In the genomic region with DNA sequence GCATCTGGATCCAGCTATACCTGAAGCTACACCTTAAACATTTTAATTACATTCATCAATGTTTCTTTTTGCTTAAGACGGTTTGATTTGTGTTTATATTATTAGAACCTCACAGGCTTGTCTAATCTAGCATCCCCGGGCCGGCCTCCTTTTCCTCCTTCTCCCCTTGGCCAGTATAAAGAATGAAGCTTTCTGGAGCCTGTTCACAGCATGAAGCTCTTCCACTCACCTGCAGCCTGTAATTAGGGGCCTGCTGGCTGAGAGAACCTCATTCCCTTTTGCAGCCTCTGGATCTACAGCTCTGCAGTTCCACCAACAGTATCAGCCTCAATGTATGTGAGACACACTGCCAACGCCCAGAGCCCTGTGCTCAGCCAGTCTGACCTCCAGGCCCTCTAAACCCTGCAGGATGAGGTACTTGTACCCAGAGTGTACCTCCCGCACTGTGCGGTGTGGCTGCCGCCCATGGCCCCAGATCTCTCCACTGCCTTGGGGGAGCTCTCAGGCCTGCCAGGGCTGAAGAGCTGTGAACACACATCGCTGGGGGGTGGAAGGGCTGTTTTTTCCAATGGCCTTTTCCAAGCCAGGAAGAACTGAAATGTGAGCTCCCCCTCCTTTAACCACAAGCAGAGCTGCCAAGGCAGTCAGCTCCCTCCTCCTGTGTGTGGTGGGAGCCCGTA, we compare ENCODE assay signal across 2 cellular contexts.
TF ChIP-seq lines count a peak whose summit lies in the region.

No MANE protein-coding gene starts in this region.

TF ChIP-seq in HepG2, 621 proteins besides CTCF, POLR2A, EP300 and RAD21 (continued from another document):
- TF ChIP-seq DZIP1 (CRISPR knock-in tag; IDR thresholded peaks at IDR 0.05) (no peak), ZNF878 (CRISPR knock-in tag; IDR thresholded peaks at IDR 0.05) (no peak), ZNF788 (CRISPR knock-in tag; IDR thresholded peaks at IDR 0.05; ENCODE audit: borderline replicate concordance) (no peak), ZNF205 (CRISPR knock-in tag; IDR thresholded peaks at IDR 0.05) (no peak), KLF13 (CRISPR knock-in tag; IDR thresholded peaks at IDR 0.05) (no peak), ZHX1 (CRISPR knock-in tag; IDR thresholded peaks at IDR 0.05; ENCODE audit: low read depth) (no peak), ZNF777 (CRISPR knock-in tag; IDR thresholded peaks at IDR 0.05) (no peak), HIVEP1 (CRISPR knock-in tag; IDR thresholded peaks at IDR 0.05) (no peak), ZMYM4 (CRISPR knock-in tag; IDR thresholded peaks at IDR 0.05) (no peak), PHF5A (CRISPR knock-in tag; IDR thresholded peaks at IDR 0.05; ENCODE audit: low read depth, unreplicated experiment) (no peak), HNRNPK (IDR thresholded peaks at IDR 0.05; ENCODE audit: low read depth, low read length, poor library complexity, severe bottlenecking) (no peak)
- TF ChIP-seq, protein P1, sequence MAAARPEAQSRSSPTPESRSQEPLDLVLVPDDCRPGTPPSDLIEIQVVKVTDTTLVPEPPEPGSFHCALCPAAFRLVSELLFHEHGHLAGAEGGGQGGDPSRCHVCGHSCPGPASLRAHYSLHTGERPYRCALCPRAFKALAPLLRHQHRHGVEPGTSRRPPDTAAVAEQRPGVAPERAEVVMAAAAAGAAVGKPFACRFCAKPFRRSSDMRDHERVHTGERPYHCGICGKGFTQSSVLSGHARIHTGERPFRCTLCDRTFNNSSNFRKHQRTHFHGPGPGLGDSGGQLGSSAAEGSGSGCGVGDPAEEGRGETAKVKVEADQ (CRISPR knock-in tag; IDR thresholded peaks at IDR 0.05; ENCODE audit: borderline replicate concordance): no peak
- TF ChIP-seq, protein P2, sequence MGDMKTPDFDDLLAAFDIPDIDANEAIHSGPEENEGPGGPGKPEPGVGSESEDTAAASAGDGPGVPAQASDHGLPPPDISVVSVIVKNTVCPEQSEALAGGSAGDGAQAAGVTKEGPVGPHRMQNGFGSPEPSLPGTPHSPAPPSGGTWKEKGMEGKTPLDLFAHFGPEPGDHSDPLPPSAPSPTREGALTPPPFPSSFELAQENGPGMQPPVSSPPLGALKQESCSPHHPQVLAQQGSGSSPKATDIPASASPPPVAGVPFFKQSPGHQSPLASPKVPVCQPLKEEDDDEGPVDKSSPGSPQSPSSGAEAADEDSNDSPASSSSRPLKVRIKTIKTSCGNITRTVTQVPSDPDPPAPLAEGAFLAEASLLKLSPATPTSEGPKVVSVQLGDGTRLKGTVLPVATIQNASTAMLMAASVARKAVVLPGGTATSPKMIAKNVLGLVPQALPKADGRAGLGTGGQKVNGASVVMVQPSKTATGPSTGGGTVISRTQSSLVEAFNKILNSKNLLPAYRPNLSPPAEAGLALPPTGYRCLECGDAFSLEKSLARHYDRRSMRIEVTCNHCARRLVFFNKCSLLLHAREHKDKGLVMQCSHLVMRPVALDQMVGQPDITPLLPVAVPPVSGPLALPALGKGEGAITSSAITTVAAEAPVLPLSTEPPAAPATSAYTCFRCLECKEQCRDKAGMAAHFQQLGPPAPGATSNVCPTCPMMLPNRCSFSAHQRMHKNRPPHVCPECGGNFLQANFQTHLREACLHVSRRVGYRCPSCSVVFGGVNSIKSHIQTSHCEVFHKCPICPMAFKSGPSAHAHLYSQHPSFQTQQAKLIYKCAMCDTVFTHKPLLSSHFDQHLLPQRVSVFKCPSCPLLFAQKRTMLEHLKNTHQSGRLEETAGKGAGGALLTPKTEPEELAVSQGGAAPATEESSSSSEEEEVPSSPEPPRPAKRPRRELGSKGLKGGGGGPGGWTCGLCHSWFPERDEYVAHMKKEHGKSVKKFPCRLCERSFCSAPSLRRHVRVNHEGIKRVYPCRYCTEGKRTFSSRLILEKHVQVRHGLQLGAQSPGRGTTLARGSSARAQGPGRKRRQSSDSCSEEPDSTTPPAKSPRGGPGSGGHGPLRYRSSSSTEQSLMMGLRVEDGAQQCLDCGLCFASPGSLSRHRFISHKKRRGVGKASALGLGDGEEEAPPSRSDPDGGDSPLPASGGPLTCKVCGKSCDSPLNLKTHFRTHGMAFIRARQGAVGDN (CRISPR knock-in tag; IDR thresholded peaks at IDR 0.05): no peak

TF ChIP-seq in WTC11, 78 proteins besides CTCF, POLR2A, EP300 and RAD21 (continued from another document):
- TF ChIP-seq ARID4B (CRISPR knock-in tag; IDR thresholded peaks at IDR 0.05; ENCODE audit: borderline replicate concordance) (no peak), CBFB (CRISPR knock-in tag; IDR thresholded peaks at IDR 0.05; ENCODE audit: low read depth) (no peak), RORB (CRISPR knock-in tag; IDR thresholded peaks at IDR 0.05) (no peak), GABPB1 (CRISPR knock-in tag; IDR thresholded peaks at IDR 0.05) (no peak), NR3C1 (CRISPR knock-in tag; conservative IDR thresholded peaks at IDR 0.05; ENCODE audit: low read depth) (no peak), HMGA2 (CRISPR knock-in tag; IDR thresholded peaks at IDR 0.05) (no peak), MYBL2 (CRISPR knock-in tag; IDR thresholded peaks at IDR 0.05) (no peak), JUN (CRISPR knock-in tag; IDR thresholded peaks at IDR 0.05) (no peak), NFATC4 (CRISPR knock-in tag; IDR thresholded peaks at IDR 0.05) (no peak), TP53 (CRISPR knock-in tag; IDR thresholded peaks at IDR 0.05) (no peak), ATF2 (CRISPR knock-in tag; IDR thresholded peaks at IDR 0.05; ENCODE audit: borderline replicate concordance, low read depth) (no peak), E2F5 (CRISPR knock-in tag; IDR thresholded peaks at IDR 0.05) (no peak)
- TF ChIP-seq, protein P3, sequence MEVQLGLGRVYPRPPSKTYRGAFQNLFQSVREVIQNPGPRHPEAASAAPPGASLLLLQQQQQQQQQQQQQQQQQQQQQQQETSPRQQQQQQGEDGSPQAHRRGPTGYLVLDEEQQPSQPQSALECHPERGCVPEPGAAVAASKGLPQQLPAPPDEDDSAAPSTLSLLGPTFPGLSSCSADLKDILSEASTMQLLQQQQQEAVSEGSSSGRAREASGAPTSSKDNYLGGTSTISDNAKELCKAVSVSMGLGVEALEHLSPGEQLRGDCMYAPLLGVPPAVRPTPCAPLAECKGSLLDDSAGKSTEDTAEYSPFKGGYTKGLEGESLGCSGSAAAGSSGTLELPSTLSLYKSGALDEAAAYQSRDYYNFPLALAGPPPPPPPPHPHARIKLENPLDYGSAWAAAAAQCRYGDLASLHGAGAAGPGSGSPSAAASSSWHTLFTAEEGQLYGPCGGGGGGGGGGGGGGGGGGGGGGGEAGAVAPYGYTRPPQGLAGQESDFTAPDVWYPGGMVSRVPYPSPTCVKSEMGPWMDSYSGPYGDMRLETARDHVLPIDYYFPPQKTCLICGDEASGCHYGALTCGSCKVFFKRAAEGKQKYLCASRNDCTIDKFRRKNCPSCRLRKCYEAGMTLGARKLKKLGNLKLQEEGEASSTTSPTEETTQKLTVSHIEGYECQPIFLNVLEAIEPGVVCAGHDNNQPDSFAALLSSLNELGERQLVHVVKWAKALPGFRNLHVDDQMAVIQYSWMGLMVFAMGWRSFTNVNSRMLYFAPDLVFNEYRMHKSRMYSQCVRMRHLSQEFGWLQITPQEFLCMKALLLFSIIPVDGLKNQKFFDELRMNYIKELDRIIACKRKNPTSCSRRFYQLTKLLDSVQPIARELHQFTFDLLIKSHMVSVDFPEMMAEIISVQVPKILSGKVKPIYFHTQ (CRISPR knock-in tag; IDR thresholded peaks at IDR 0.05): no peak
- TF ChIP-seq, protein P4, sequence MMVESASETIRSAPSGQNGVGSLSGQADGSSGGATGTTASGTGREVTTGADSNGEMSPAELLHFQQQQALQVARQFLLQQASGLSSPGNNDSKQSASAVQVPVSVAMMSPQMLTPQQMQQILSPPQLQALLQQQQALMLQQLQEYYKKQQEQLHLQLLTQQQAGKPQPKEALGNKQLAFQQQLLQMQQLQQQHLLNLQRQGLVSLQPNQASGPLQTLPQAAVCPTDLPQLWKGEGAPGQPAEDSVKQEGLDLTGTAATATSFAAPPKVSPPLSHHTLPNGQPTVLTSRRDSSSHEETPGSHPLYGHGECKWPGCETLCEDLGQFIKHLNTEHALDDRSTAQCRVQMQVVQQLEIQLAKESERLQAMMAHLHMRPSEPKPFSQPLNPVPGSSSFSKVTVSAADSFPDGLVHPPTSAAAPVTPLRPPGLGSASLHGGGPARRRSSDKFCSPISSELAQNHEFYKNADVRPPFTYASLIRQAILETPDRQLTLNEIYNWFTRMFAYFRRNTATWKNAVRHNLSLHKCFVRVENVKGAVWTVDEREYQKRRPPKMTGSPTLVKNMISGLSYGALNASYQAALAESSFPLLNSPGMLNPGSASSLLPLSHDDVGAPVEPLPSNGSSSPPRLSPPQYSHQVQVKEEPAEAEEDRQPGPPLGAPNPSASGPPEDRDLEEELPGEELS (CRISPR knock-in tag; IDR thresholded peaks at IDR 0.05): no peak
